In genomic region chr1:61329556-61329955, GRCh38 we compare ENCODE assay signal across 28 cellular contexts.
"Had no signal": no experiment of that assay in that cellular context is flagged by ENCODE, and none has a peak within 500 bp of the region (broad histone marks: within the 10 kb centered on the region; RNA-seq: fewer than 3 reads in every experiment).

No MANE protein-coding gene starts in this region.

- H3K4me1 ChIP-seq: neural progenitor cell, vagina had no signal

- ATAC-seq: natural killer cell; psoas muscle; right cardiac atrium; sciatic nerve; stimulated activated effector memory CD8-positive, alpha-beta T cell treated with anti-CD3 and anti-CD28 coated beads, Interleukin-12 subunit alpha, Interleukin-12 subunit beta, amount 100 ng/mL, for 72 hours; stimulated activated naive B cell treated with anti-CD40 and anti-IgM and Interleukin-4, amounts not matched to agents 10 μg/mL and 1 μg/mL and 100 μg/mL, for 72 hours had no signal

- FAIRE-seq: urothelium cell line had no signal

- H3K9me3 Mint-ChIP-seq: natural killer cell; nephron; stimulated activated effector memory CD8-positive, alpha-beta T cell treated with anti-CD3 and anti-CD28 coated beads, Interleukin-12 subunit alpha, Interleukin-12 subunit beta, amount 100 ng/mL, for 72 hours; stimulated activated naive B cell treated with anti-CD40 and anti-IgM and Interleukin-4, amounts not matched to agents 10 μg/mL and 1 μg/mL and 100 μg/mL, for 72 hours; stimulated activated naive CD8-positive, alpha-beta T cell treated with anti-CD3 and anti-CD28 coated beads, Interleukin-15, Interleukin-2, amounts not matched to agents 100 ng/mL and 50 ng/mL, for 24 hours had no signal

- H3K36me3 Mint-ChIP-seq: natural killer cell; stimulated activated naive B cell treated with anti-CD40 and anti-IgM and Interleukin-4, amounts not matched to agents 10 μg/mL and 1 μg/mL and 100 μg/mL, for 72 hours had no signal

- H3K27ac Mint-ChIP-seq: natural killer cell; nephron; neural progenitor cell; progenitor cell of endocrine pancreas; stimulated activated effector memory CD8-positive, alpha-beta T cell treated with anti-CD3 and anti-CD28 coated beads, Interleukin-12 subunit alpha, Interleukin-12 subunit beta, amount 100 ng/mL, for 72 hours; stimulated activated naive B cell treated with anti-CD40 and anti-IgM and Interleukin-4, amounts not matched to agents 10 μg/mL and 1 μg/mL and 100 μg/mL, for 72 hours; stimulated activated naive CD8-positive, alpha-beta T cell treated with anti-CD3 and anti-CD28 coated beads, Interleukin-15, Interleukin-2, amounts not matched to agents 100 ng/mL and 50 ng/mL, for 24 hours had no signal

- H3K27ac ChIP-seq: neural progenitor cell, ovary, parathyroid adenoma, psoas muscle, skin epidermis, spleen, stomach, thyroid gland, tibial nerve, upper lobe of left lung, vagina had no signal

- H2AFZ ChIP-seq: neural progenitor cell, parathyroid adenoma had no signal

- H3K4me3 Mint-ChIP-seq: natural killer cell; nephron; neural progenitor cell; stimulated activated effector memory CD8-positive, alpha-beta T cell treated with anti-CD3 and anti-CD28 coated beads, Interleukin-12 subunit alpha, Interleukin-12 subunit beta, amount 100 ng/mL, for 72 hours; stimulated activated naive B cell treated with anti-CD40 and anti-IgM and Interleukin-4, amounts not matched to agents 10 μg/mL and 1 μg/mL and 100 μg/mL, for 72 hours; stimulated activated naive CD8-positive, alpha-beta T cell treated with anti-CD3 and anti-CD28 coated beads, Interleukin-15, Interleukin-2, amounts not matched to agents 100 ng/mL and 50 ng/mL, for 24 hours had no signal

- H3K27me3 ChIP-seq: neural progenitor cell, ovary, spleen, stomach, thyroid gland, tibial nerve, upper lobe of left lung, vagina had no signal

- H3K4me1 Mint-ChIP-seq: natural killer cell had no signal

- H3K4me3 ChIP-seq: neural progenitor cell, ovary, psoas muscle, skin epidermis, smooth muscle cell, spleen, stomach, thoracic aorta, thyroid gland, tibial nerve, upper lobe of left lung, vagina had no signal

- H3K9me3 ChIP-seq: ovary, psoas muscle, spleen, stomach, thoracic aorta, thyroid gland, tibial nerve, upper lobe of left lung, vagina had no signal

- H3K36me3 ChIP-seq: neural progenitor cell, ovary, spleen, thyroid gland, tibial nerve, upper lobe of left lung, vagina had no signal

- H3K9ac ChIP-seq: neural progenitor cell, parathyroid adenoma had no signal

- H3K4me2 ChIP-seq: neural progenitor cell, smooth muscle cell had no signal

- DNase-seq: natural killer cell; occipital lobe; ovary; posterior cingulate gyrus; psoas muscle; right cardiac atrium; spleen; stimulated activated CD4-positive, alpha-beta T cell treated with anti-CD3 and anti-CD28 coated beads, Interleukin-12 subunit alpha, Interleukin-12 subunit beta, amount 100 ng/mL, for 4 hours; stimulated activated CD4-positive, alpha-beta T cell treated with anti-CD3 and anti-CD28 coated beads, Interleukin-1b, Interleukin-23, amount 100 ng/mL, for 48 hours; stimulated activated CD4-positive, alpha-beta T cell treated with anti-CD3 and anti-CD28 coated beads, Interleukin-4, amount 100 ng/mL, for 1 hour; stimulated activated naive B cell treated with anti-CD40 and anti-IgM and Interleukin-4, amounts not matched to agents 10 μg/mL and 1 μg/mL and 100 μg/mL, for 72 hours; stimulated activated naive CD4-positive, alpha-beta T cell treated with Interleukin-2 at 50 U/mL for 16 hours; stomach; thyroid gland; upper lobe of left lung had no signal
